In genomic region chr1:44019398-44020044, GRCh38 we compare ENCODE assay signal across 15 cellular contexts. TPM values are rescaled to one million over a fixed set of nuclear protein-coding genes. Genes with fewer than 3 reads are reported as not detected.
A peak's percentile ranks its signal among the peaks of the same experiment; 100 is the strongest.
DNase-seq lines count a peak whose midpoint lies in the region; ATAC-seq, FAIRE-seq and TF ChIP-seq lines count a peak whose summit lies in the region.
"Had no signal": no experiment of that assay in that cellular context is flagged by ENCODE, and none has a peak within 500 bp of the region (broad histone marks: within the 10 kb centered on the region; RNA-seq: fewer than 3 reads in every experiment).

No MANE protein-coding gene starts in this region.

- intact Hi-C loops in K562 (cut with micrococcal nuclease) = no loop called here
- intact Hi-C loops in activated CD8-positive, alpha-beta T cell treated with anti-CD3 and anti-CD28 coated beads for 36 hours (cut with micrococcal nuclease) = no loop called here

- H3K18ac ChIP-seq in mesenchymal stem cell (ENCODE audit: low read depth in 1 of 2, low read length in 2 of 2) = no peak overlapping the region

- H3K27ac ChIP-seq in HEK293 (ENCODE audit: extremely low read depth, low read depth, low read length) = no peak overlapping the region
- no peak overlapping the region for H3K27ac ChIP-seq in K562 (ENCODE audit: extremely low read depth, low read depth, low read length)
- no peak overlapping the region for H3K27ac ChIP-seq in mesenchymal stem cell (ENCODE audit: low read length, poor library complexity, severe bottlenecking)
- H3K27ac ChIP-seq: breast epithelium had no signal

- H2BK15ac ChIP-seq in mesenchymal stem cell (ENCODE audit: low read depth, poor library complexity, severe bottlenecking) = no peak overlapping the region

- no peak for TF ChIP-seq POLR2A in K562 (conservative IDR thresholded peaks at IDR 0.05)

- no peaks in the 10 kb centered on the region for H3K79me2 ChIP-seq in K562 (ENCODE audit: control insufficient read depth, insufficient read depth, low read length)

- no peak overlapping the region for H3K9ac ChIP-seq in K562 (ENCODE audit: insufficient read depth in 1 of 2, low read depth in 2 of 2, low read length in 2 of 2)
- H3K9ac ChIP-seq in mesenchymal stem cell (ENCODE audit: low read length) = no peak overlapping the region

- H3K14ac ChIP-seq in mesenchymal stem cell (ENCODE audit: low read length in 2 of 2) = no peak overlapping the region

- no peaks in the 10 kb centered on the region for H3K4me1 ChIP-seq in HEK293 (ENCODE audit: control insufficient read depth, insufficient read depth, low read length)
- H3K4me1 ChIP-seq in K562 (replicated peaks in 1 of 2; ENCODE audit: control insufficient read depth in 2 of 2, insufficient read depth in 2 of 2, low read length in 2 of 2) = peaks cover 5 to 39% of the 10 kb centered on the region in 2 experiments; a peak in 4 of 5 replicates
- H3K4me1 ChIP-seq in mesenchymal stem cell (ENCODE audit: control insufficient read depth, insufficient read depth, low read depth, low read length) = peaks cover 1% of the 10 kb centered on the region
- H3K4me1 ChIP-seq: breast epithelium had no signal

- peaks cover 6% of the 10 kb centered on the region for H3K36me3 Mint-ChIP-seq in activated CD8-positive, alpha-beta T cell treated with anti-CD3 and anti-CD28 coated beads for 36 hours (ENCODE audit: low read depth)
- H3K36me3 Mint-ChIP-seq: activated naive CD8-positive, alpha-beta T cell; CD8-positive, alpha-beta memory T cell had no signal

- TF ChIP-seq CTCF in HEK293 (tag by site-specific recombination; IDR thresholded peaks at IDR 0.05) = no peak
- TF ChIP-seq CTCF in K562 (IDR thresholded peaks at IDR 0.05 in 2 of 3, conservative IDR thresholded peaks at IDR 0.05 in 1 of 3; ENCODE audit: insufficient read depth in 2 of 3, low read depth in 1 of 3, low read length in 3 of 3) = no peak
- TF ChIP-seq CTCF in activated CD8-positive, alpha-beta T cell treated with anti-CD3 and anti-CD28 coated beads for 36 hours (IDR thresholded peaks at IDR 0.05) = no peak

- no peak for TF ChIP-seq EP300 in K562 (IDR thresholded peaks at IDR 0.05; ENCODE audit: low read length)

- no peak overlapping the region for H2AFZ ChIP-seq in K562 (ENCODE audit: low read depth, low read length)
- no peak overlapping the region for H2AFZ ChIP-seq in mesenchymal stem cell (ENCODE audit: low read depth, low read length)

- H3K4me2 ChIP-seq in K562 (ENCODE audit: insufficient read depth, low read length) (no peak overlapping the region), mesenchymal stem cell (ENCODE audit: low read length, poor library complexity, severe bottlenecking) (no peak overlapping the region)

- H2AK5ac ChIP-seq in mesenchymal stem cell (ENCODE audit: low read length, severe bottlenecking) = no peak overlapping the region

- H3K36me3 ChIP-seq in HEK293 (ENCODE audit: control insufficient read depth in 2 of 2, insufficient read depth in 1 of 2, low read length in 2 of 2) = no peaks in the 10 kb centered on the region
- H3K36me3 ChIP-seq in K562 (ENCODE audit: control insufficient read depth, insufficient read depth, low read length) = 0 out of 3 replicates have a peak, but pooled peaks cover 7% of the 10 kb centered on the region
- peaks cover 0 to 65% of the 10 kb centered on the region in 2 experiments for H3K36me3 ChIP-seq in mesenchymal stem cell (ENCODE audit: control insufficient read depth in 1 of 2, insufficient read depth in 2 of 2, low read depth in 1 of 2, low read length in 2 of 2)
- H3K36me3 ChIP-seq: breast epithelium had no signal

- H2BK12ac ChIP-seq in mesenchymal stem cell (ENCODE audit: low read length in 2 of 2) = no peak overlapping the region

- CTCF ChIA-PET in HEK293 (lab: Yijun Ruan, JAX) (interaction anchor here (0.6 to 3.6 kb wide), 2 partner anchors 14 to 1183 kb away, joined by 3 to 21 read pairs; no protein-coding TSS in a partner anchor), K562 (lab: Yijun Ruan, JAX; ENCODE audit: low intra/inter-chr PET ratio) (no interaction called here)
- CTCF ChIA-PET in activated CD8-positive, alpha-beta T cell treated with anti-CD3 and anti-CD28 coated beads for 36 hours (lab: Charles Lee) = interaction anchor here (7.4 kb wide), 1 partner anchor 14 kb away, joined by 42 read pairs; no protein-coding TSS in a partner anchor

- H3K4me3 Mint-ChIP-seq in activated CD8-positive, alpha-beta T cell treated with anti-CD3 and anti-CD28 coated beads for 36 hours = no peak overlapping the region
- H3K4me3 Mint-ChIP-seq: activated naive CD8-positive, alpha-beta T cell; CD8-positive, alpha-beta memory T cell had no signal

- no TSS peak for BruUV-seq in K562 (replicated peaks; lab: Mats Ljungman, UMichigan)

- H3K23ac ChIP-seq in mesenchymal stem cell (ENCODE audit: low read length in 2 of 2) = no peak overlapping the region

- no peak overlapping the region for H2BK5ac ChIP-seq in mesenchymal stem cell (ENCODE audit: low read depth, low read length, poor library complexity, severe bottlenecking)

- no peak overlapping the region for H3K27ac Mint-ChIP-seq in activated CD8-positive, alpha-beta T cell treated with anti-CD3 and anti-CD28 coated beads for 36 hours
- H3K27ac Mint-ChIP-seq: activated naive CD8-positive, alpha-beta T cell; CD8-positive, alpha-beta memory T cell had no signal

- H4K91ac ChIP-seq in mesenchymal stem cell (ENCODE audit: low read length) = peak overlapping the region; percentile 43

- FAIRE-seq in K562 (lab: Jason Lieb, UNC) = no peak
- FAIRE-seq: small intestine had no signal

- H4K20me1 ChIP-seq in K562 (replicated peaks; ENCODE audit: control insufficient read depth, insufficient read depth, low read length) = no peaks in the 10 kb centered on the region; the same call in 1 of the 2 replicates

- DNase-seq in K562 (ENCODE audit: extremely low read depth in 1 of 4, low spot score in 3 of 4) (no peak), mesenchymal stem cell (no peak), cerebellar cortex (ENCODE audit: low spot score) (no peak)
- no peak for DNase-seq in activated CD8-positive, alpha-beta T cell treated with anti-CD3 and anti-CD28 coated beads for 36 hours
- DNase-seq: DND-41; NCI-H1436; NCI-H82; small intestine; stimulated activated CD4-positive, alpha-beta T cell treated with anti-CD3 and anti-CD28 coated beads, Interleukin-4, amount 100 ng/mL, for 1 hour; T-helper 9 cell had no signal

- no peaks in the 10 kb centered on the region for H3K4me1 Mint-ChIP-seq in activated CD8-positive, alpha-beta T cell treated with anti-CD3 and anti-CD28 coated beads for 36 hours (ENCODE audit: low read depth)
- H3K4me1 Mint-ChIP-seq: CD8-positive, alpha-beta memory T cell had no signal

- 85% methylated on average over 14 of the region's 16 CpGs for WGBS in K562 (ENCODE audit: insufficient coverage, low coverage, missing lambda C conversion rate)
- 88% methylated on average over 16 of the region's 16 CpGs for WGBS in mesenchymal stem cell

- H3K4me3 ChIP-seq in HEK293 (ENCODE audit: low read depth, low read length) (no peak overlapping the region), K562 (no peak overlapping the region), mesenchymal stem cell (ENCODE audit: insufficient read depth in 1 of 2, low read depth in 1 of 2, low read length in 2 of 2) (no peak overlapping the region)
- H3K4me3 ChIP-seq: breast epithelium had no signal

- H3K9me1 ChIP-seq in K562 (ENCODE audit: control insufficient read depth, insufficient read depth, low read length) = no peaks in the 10 kb centered on the region

- no peaks in the 10 kb centered on the region for H3K27me3 Mint-ChIP-seq in activated CD8-positive, alpha-beta T cell treated with anti-CD3 and anti-CD28 coated beads for 36 hours
- H3K27me3 Mint-ChIP-seq: activated naive CD8-positive, alpha-beta T cell had no signal

- POLR2A ChIA-PET in HEK293 (lab: Yijun Ruan, JAX) (no interaction called here), K562 (lab: Yijun Ruan, JAX) (interaction anchor here (1.0 to 3.0 kb wide), 5 partner anchors 8 to 19 kb away, joined by 3 to 20 read pairs (median 12); no protein-coding TSS in a partner anchor)
- POLR2A ChIA-PET in activated CD8-positive, alpha-beta T cell treated with anti-CD3 and anti-CD28 coated beads for 36 hours (lab: Charles Lee) = no interaction called here

- no peak overlapping the region for H3K4ac ChIP-seq in mesenchymal stem cell (ENCODE audit: low read depth in 1 of 2, low read length in 2 of 2)

- in situ Hi-C loops in K562 (cut with MboI) = no loop called here

- no peak overlapping the region for H4K8ac ChIP-seq in mesenchymal stem cell (ENCODE audit: low read length)

- TF ChIP-seq RAD21 in K562 (CRISPR knock-in tag; conservative IDR thresholded peaks at IDR 0.05 in 1 of 2, IDR thresholded peaks at IDR 0.05 in 1 of 2) = no peak

- no peaks in the 10 kb centered on the region for H3K9me3 Mint-ChIP-seq in activated CD8-positive, alpha-beta T cell treated with anti-CD3 and anti-CD28 coated beads for 36 hours
- H3K9me3 Mint-ChIP-seq: CD8-positive, alpha-beta memory T cell had no signal

- no peak overlapping the region for H2BK120ac ChIP-seq in mesenchymal stem cell (ENCODE audit: low read depth, low read length)

- H3K9me3 ChIP-seq in HEK293 (ENCODE audit: control insufficient read depth, insufficient read depth, low read depth, low read length) = no peaks in the 10 kb centered on the region
- no peaks in the 10 kb centered on the region for H3K9me3 ChIP-seq in K562 (replicated peaks; ENCODE audit: control insufficient read depth, insufficient read depth, low read depth, low read length)
- H3K9me3 ChIP-seq in mesenchymal stem cell (ENCODE audit: control insufficient read depth, low read length) = no peaks in the 10 kb centered on the region
- H3K9me3 ChIP-seq: breast epithelium had no signal

- H3K27me3 ChIP-seq in K562 (ENCODE audit: control insufficient read depth in 2 of 2, insufficient read depth in 2 of 2, low read length in 2 of 2) (no peaks in the 10 kb centered on the region), mesenchymal stem cell (ENCODE audit: control insufficient read depth in 1 of 2, insufficient read depth in 1 of 2, low read length in 2 of 2) (peaks cover 0 to 4% of the 10 kb centered on the region in 2 experiments)
- H3K27me3 ChIP-seq: breast epithelium had no signal

- ATAC-seq in K562 (no peak), GM19035 (IDR thresholded peaks at IDR 0.05; ENCODE audit: unreplicated experiment) (no peak)
- no peak for ATAC-seq in activated CD8-positive, alpha-beta T cell treated with anti-CD3 and anti-CD28 coated beads for 36 hours

- H3K79me1 ChIP-seq in mesenchymal stem cell (replicated peaks; ENCODE audit: low read length, poor library complexity, severe bottlenecking) = no peaks in the 10 kb centered on the region

RNA-seq across cellular contexts. Expression of gene SLC6A9, which starts 11.7 kb away (rescaled TPM):
- 15.5 and 41.5 TPM in 2 replicates for total RNA-seq in K562 (2011; cell fraction: chromatin; rRNA removed; ENCODE audit: low replicate concordance)
- 28.5 and 33.8 TPM in 2 replicates for total RNA-seq in K562 (2011; cell fraction: nucleolus; rRNA removed)
- total RNA-seq in K562 (2011; cell fraction: nucleoplasm; rRNA removed) = 21.3 and 22.7 TPM in 2 replicates
- total RNA-seq in K562 (2014; rRNA removed) (4.1 and 8.4 TPM in 2 replicates), K562 (2014; rRNA removed; fragmentation: Illumina TruSeq; extraction: Trizol) (2.5 and 3.0 TPM in 2 replicates), K562 (2015; rRNA removed; fragmentation: Illumina TruSeq; extraction: Trizol) (0.51 and 0.75 TPM in 2 replicates), K562 (2021) (16.7 and 18.7 TPM in 2 replicates)
- polyA plus RNA-seq in K562 (2011; rRNA removed) (2.9 and 8.8 TPM in 2 replicates), K562 (2014; fragmentation: Illumina TruSeq; extraction: Trizol) (12.9 and 16.7 TPM in 2 replicates), K562 (2014; fragmentation: Nextera tagmentation; extraction: Ambion mirVana) (under 1 TPM; 0.17 to 0.25 TPM), K562 (2014; rRNA removed) (10.5 and 10.6 TPM in 2 replicates)
- 5.7 and 6.6 TPM in 2 replicates for polyA plus RNA-seq in K562 (2011; cell fraction: cytosol; rRNA removed)
- polyA plus RNA-seq in K562 (2011; cell fraction: nucleus; rRNA removed) = 27.8 and 27.9 TPM in 2 replicates
- polyA plus RNA-seq in K562 (2012) = 6.2 and 54.3 TPM in 2 replicates
- polyA minus RNA-seq in K562 (2011; rRNA and poly(A)+ RNA removed) = 3.7 and 5.1 TPM in 2 replicates
- 2.5 and 5.5 TPM in 2 replicates for polyA minus RNA-seq in K562 (2011; cell fraction: cytosol; rRNA and poly(A)+ RNA removed)
- 6.1 and 10.2 TPM in 2 replicates for polyA minus RNA-seq in K562 (2011; cell fraction: nucleus; rRNA and poly(A)+ RNA removed)
- 18.3 TPM for polyA plus RNA-seq in mesenchymal stem cell (2013, experiment 1 of 2)
- polyA plus RNA-seq in mesenchymal stem cell (2013, experiment 2 of 2) = 17.6 TPM
- 1 to 10 TPM; 6.5 to 7.4 TPM for total RNA-seq in activated CD8-positive, alpha-beta T cell treated with anti-CD3 and anti-CD28 coated beads for 36 hours

RNA-seq across cellular contexts. Expression of gene CCDC24, which starts 28.1 kb away (rescaled TPM):
- total RNA-seq in K562 (2011; cell fraction: chromatin; rRNA removed; ENCODE audit: low replicate concordance) = 1.4 and 6.8 TPM in 2 replicates
- total RNA-seq in K562 (2011; cell fraction: nucleolus; rRNA removed) = 5.8 TPM in 2 replicates
- 4.1 and 6.1 TPM in 2 replicates for total RNA-seq in K562 (2011; cell fraction: nucleoplasm; rRNA removed)
- total RNA-seq in K562 (2014; rRNA removed) = 3.0 and 4.5 TPM in 2 replicates
- total RNA-seq in K562 (2014; rRNA removed; fragmentation: Illumina TruSeq; extraction: Trizol) = 0.70 and 1.5 TPM in 2 replicates
- total RNA-seq in K562 (2015; rRNA removed; fragmentation: Illumina TruSeq; extraction: Trizol) = 1.7 and 2.2 TPM in 2 replicates
- total RNA-seq in K562 (2021) = 4.4 and 5.2 TPM in 2 replicates
- 1.3 and 2.3 TPM in 2 replicates for polyA plus RNA-seq in K562 (2011; rRNA removed)
- polyA plus RNA-seq in K562 (2011; cell fraction: cytosol; rRNA removed) = 2.0 and 4.9 TPM in 2 replicates
- polyA plus RNA-seq in K562 (2011; cell fraction: nucleus; rRNA removed) = 6.8 and 13.1 TPM in 2 replicates
- 3.7 and 4.3 TPM in 2 replicates for polyA plus RNA-seq in K562 (2012)
- 1.5 and 3.0 TPM in 2 replicates for polyA plus RNA-seq in K562 (2014; fragmentation: Illumina TruSeq; extraction: Trizol)
- under 1 TPM; 0.31 to 0.64 TPM for polyA plus RNA-seq in K562 (2014; fragmentation: Nextera tagmentation; extraction: Ambion mirVana)
- 3.7 and 4.5 TPM in 2 replicates for polyA plus RNA-seq in K562 (2014; rRNA removed)
- polyA minus RNA-seq in K562 (2011; rRNA and poly(A)+ RNA removed) = 0.36 and 0.39 TPM in 2 replicates
- polyA minus RNA-seq in K562 (2011; cell fraction: cytosol; rRNA and poly(A)+ RNA removed) = 1.1 and 5.4 TPM in 2 replicates
- polyA minus RNA-seq in K562 (2011; cell fraction: nucleus; rRNA and poly(A)+ RNA removed) = 1.7 and 2.2 TPM in 2 replicates
- polyA plus RNA-seq in mesenchymal stem cell (2013, experiment 1 of 2) = 2.9 TPM
- polyA plus RNA-seq in mesenchymal stem cell (2013, experiment 2 of 2) = 3.2 TPM
- total RNA-seq in activated CD8-positive, alpha-beta T cell treated with anti-CD3 and anti-CD28 coated beads for 36 hours = 1 to 10 TPM; 1.4 to 1.8 TPM

RNA-seq across cellular contexts. Expression of gene B4GALT2, which starts 40.5 kb away (rescaled TPM):
- 27.8 and 57.7 TPM in 2 replicates for total RNA-seq in K562 (2011; cell fraction: chromatin; rRNA removed; ENCODE audit: low replicate concordance)
- 51.2 and 57.7 TPM in 2 replicates for total RNA-seq in K562 (2011; cell fraction: nucleolus; rRNA removed)
- total RNA-seq in K562 (2011; cell fraction: nucleoplasm; rRNA removed) = 45.8 and 54.2 TPM in 2 replicates
- total RNA-seq in K562 (2014; rRNA removed) = 86.8 and 116 TPM in 2 replicates
- 23.4 and 31.0 TPM in 2 replicates for total RNA-seq in K562 (2014; rRNA removed; fragmentation: Illumina TruSeq; extraction: Trizol)
- 43.8 and 45.9 TPM in 2 replicates for total RNA-seq in K562 (2015; rRNA removed; fragmentation: Illumina TruSeq; extraction: Trizol)
- 76.2 and 78.0 TPM in 2 replicates for total RNA-seq in K562 (2021)
- 39.0 and 43.9 TPM in 2 replicates for polyA plus RNA-seq in K562 (2011; rRNA removed)
- 78.6 and 206 TPM in 2 replicates for polyA plus RNA-seq in K562 (2011; cell fraction: cytosol; rRNA removed)
- 55.1 and 117 TPM in 2 replicates for polyA plus RNA-seq in K562 (2011; cell fraction: nucleus; rRNA removed)
- 44.8 and 50.7 TPM in 2 replicates for polyA plus RNA-seq in K562 (2012)
- 63.7 and 69.7 TPM in 2 replicates for polyA plus RNA-seq in K562 (2014; fragmentation: Illumina TruSeq; extraction: Trizol)
- polyA plus RNA-seq in K562 (2014; fragmentation: Nextera tagmentation; extraction: Ambion mirVana) = 1 to 10 TPM; 1.3 to 2.8 TPM
- 71.9 and 85.4 TPM in 2 replicates for polyA plus RNA-seq in K562 (2014; rRNA removed)
- polyA minus RNA-seq in K562 (2011; rRNA and poly(A)+ RNA removed) = 21.4 and 27.7 TPM in 2 replicates
- polyA minus RNA-seq in K562 (2011; cell fraction: cytosol; rRNA and poly(A)+ RNA removed) = 40.9 and 42.3 TPM in 2 replicates
- polyA minus RNA-seq in K562 (2011; cell fraction: nucleus; rRNA and poly(A)+ RNA removed) = 26.7 and 28.3 TPM in 2 replicates
- 37.4 TPM for polyA plus RNA-seq in mesenchymal stem cell (2013, experiment 1 of 2)
- 35.8 TPM for polyA plus RNA-seq in mesenchymal stem cell (2013, experiment 2 of 2)
- 10 to 100 TPM; 35.4 to 35.5 TPM for total RNA-seq in activated CD8-positive, alpha-beta T cell treated with anti-CD3 and anti-CD28 coated beads for 36 hours

RNA-seq across cellular contexts. Expression of gene ATP6V0B, which starts 44.8 kb away (rescaled TPM):
- 240 and 478 TPM in 2 replicates for total RNA-seq in K562 (2011; cell fraction: chromatin; rRNA removed; ENCODE audit: low replicate concordance)
- 771 and 1,062 TPM in 2 replicates for total RNA-seq in K562 (2011; cell fraction: nucleolus; rRNA removed)
- total RNA-seq in K562 (2011; cell fraction: nucleoplasm; rRNA removed) = 571 and 616 TPM in 2 replicates
- total RNA-seq in K562 (2014; rRNA removed) (296 and 328 TPM in 2 replicates), K562 (2014; rRNA removed; fragmentation: Illumina TruSeq; extraction: Trizol) (143 and 167 TPM in 2 replicates), K562 (2015; rRNA removed; fragmentation: Illumina TruSeq; extraction: Trizol) (196 and 203 TPM in 2 replicates), K562 (2021) (279 and 286 TPM in 2 replicates)
- polyA plus RNA-seq in K562 (2011; rRNA removed) (220 and 288 TPM in 2 replicates), K562 (2014; fragmentation: Illumina TruSeq; extraction: Trizol) (186 and 195 TPM in 2 replicates), K562 (2014; fragmentation: Nextera tagmentation; extraction: Ambion mirVana) (100 to 1,000 TPM; 137 to 276 TPM), K562 (2014; rRNA removed) (282 and 348 TPM in 2 replicates)
- polyA plus RNA-seq in K562 (2011; cell fraction: cytosol; rRNA removed) = 552 and 632 TPM in 2 replicates
- polyA plus RNA-seq in K562 (2011; cell fraction: nucleus; rRNA removed) = 601 and 849 TPM in 2 replicates
- 179 and 264 TPM in 2 replicates for polyA plus RNA-seq in K562 (2012)
- polyA minus RNA-seq in K562 (2011; rRNA and poly(A)+ RNA removed) = 127 and 130 TPM in 2 replicates
- 83.6 and 86.7 TPM in 2 replicates for polyA minus RNA-seq in K562 (2011; cell fraction: cytosol; rRNA and poly(A)+ RNA removed)
- polyA minus RNA-seq in K562 (2011; cell fraction: nucleus; rRNA and poly(A)+ RNA removed) = 102 and 149 TPM in 2 replicates
- polyA plus RNA-seq in mesenchymal stem cell (2013, experiment 1 of 2) = 60.5 TPM
- polyA plus RNA-seq in mesenchymal stem cell (2013, experiment 2 of 2) = 64.4 TPM
- total RNA-seq in activated CD8-positive, alpha-beta T cell treated with anti-CD3 and anti-CD28 coated beads for 36 hours = 10 to 100 TPM; 67.6 to 75.5 TPM

RNA-seq across cellular contexts. Expression of gene DPH2, which starts 49.7 kb away (rescaled TPM):
- total RNA-seq in K562 (2011; cell fraction: chromatin; rRNA removed; ENCODE audit: low replicate concordance) = 110 and 268 TPM in 2 replicates
- 191 and 199 TPM in 2 replicates for total RNA-seq in K562 (2011; cell fraction: nucleolus; rRNA removed)
- total RNA-seq in K562 (2011; cell fraction: nucleoplasm; rRNA removed) = 123 and 150 TPM in 2 replicates
- total RNA-seq in K562 (2014; rRNA removed) (87.5 and 122 TPM in 2 replicates), K562 (2014; rRNA removed; fragmentation: Illumina TruSeq; extraction: Trizol) (31.9 and 39.4 TPM in 2 replicates), K562 (2015; rRNA removed; fragmentation: Illumina TruSeq; extraction: Trizol) (66.8 and 68.1 TPM in 2 replicates), K562 (2021) (94.1 and 97.3 TPM in 2 replicates)
- polyA plus RNA-seq in K562 (2011; rRNA removed) (63.1 and 71.2 TPM in 2 replicates), K562 (2014; fragmentation: Illumina TruSeq; extraction: Trizol) (81.1 and 106 TPM in 2 replicates), K562 (2014; fragmentation: Nextera tagmentation; extraction: Ambion mirVana) (10 to 100 TPM; 17.9 to 27.0 TPM), K562 (2014; rRNA removed) (93.2 and 110 TPM in 2 replicates)
- 117 and 149 TPM in 2 replicates for polyA plus RNA-seq in K562 (2011; cell fraction: cytosol; rRNA removed)
- 379 and 380 TPM in 2 replicates for polyA plus RNA-seq in K562 (2011; cell fraction: nucleus; rRNA removed)
- 39.2 and 65.5 TPM in 2 replicates for polyA plus RNA-seq in K562 (2012)
- polyA minus RNA-seq in K562 (2011; rRNA and poly(A)+ RNA removed) = 50.3 and 52.5 TPM in 2 replicates
- polyA minus RNA-seq in K562 (2011; cell fraction: cytosol; rRNA and poly(A)+ RNA removed) = 35.5 and 48.5 TPM in 2 replicates
- 96.7 and 113 TPM in 2 replicates for polyA minus RNA-seq in K562 (2011; cell fraction: nucleus; rRNA and poly(A)+ RNA removed)
- 8.8 TPM for polyA plus RNA-seq in mesenchymal stem cell (2013, experiment 1 of 2)
- polyA plus RNA-seq in mesenchymal stem cell (2013, experiment 2 of 2) = 9.0 TPM
- 10 to 100 TPM; 29.6 to 34.1 TPM for total RNA-seq in activated CD8-positive, alpha-beta T cell treated with anti-CD3 and anti-CD28 coated beads for 36 hours
